8 cellular contexts compared by ENCODE assay signal in the genomic region with DNA sequence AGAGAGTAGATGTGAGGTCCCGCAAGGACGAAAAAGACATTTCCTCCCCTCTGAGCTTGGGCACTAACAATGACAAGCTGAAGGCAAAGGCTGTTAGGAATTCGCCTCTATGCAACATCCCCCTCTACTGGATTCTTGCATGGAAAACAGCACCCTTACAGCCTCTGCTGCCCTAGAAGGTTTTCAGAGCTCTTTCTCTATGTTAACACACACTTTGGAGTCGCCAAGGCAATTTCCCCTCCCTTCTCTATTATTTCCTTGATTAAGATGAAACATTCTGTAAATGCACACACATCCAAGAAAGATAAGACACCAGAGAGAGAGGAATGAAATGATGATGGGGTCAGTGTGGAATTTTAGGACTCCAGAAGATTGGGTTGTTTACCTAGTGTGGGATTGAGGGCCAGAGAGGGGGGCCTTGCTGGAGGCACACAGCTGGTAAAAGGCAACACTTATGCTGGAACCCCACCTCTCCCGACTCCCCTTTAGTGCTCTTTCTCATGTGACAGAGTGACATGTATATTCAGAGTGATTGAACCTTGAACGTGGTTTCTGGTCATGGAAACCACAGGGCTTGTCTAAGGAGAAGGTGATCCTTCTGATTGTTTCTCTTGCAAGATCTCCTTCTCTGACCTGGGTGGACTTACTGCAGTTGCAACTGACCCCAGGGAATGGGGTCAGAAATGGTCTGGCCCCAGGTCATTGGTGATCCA.
DNase-seq lines count a peak whose midpoint lies in the region; ATAC-seq and TF ChIP-seq lines count a peak whose summit lies in the region.

No MANE protein-coding gene starts in this region.

- H3K9me3 Mint-ChIP-seq in activated T-helper 2 cell treated with anti-CD3 and anti-CD28 coated beads, Interferon-gamma antibody, Interleukin-2, Interleukin-4, amounts not matched to agents 10 μg/mL and 5 μg/mL and 100 μg/mL, durations not matched to agents 14 hours and 24 hours and 36 hours, result no peaks in the 10 kb centered on the region

- no peaks in the 10 kb centered on the region for H3K27me3 ChIP-seq in A673 (replicated peaks; ENCODE audit: insufficient read depth, low read depth, low read length, poor library complexity)
- peaks cover 90% of the 10 kb centered on the region for H3K27me3 ChIP-seq in OCI-LY3 (ENCODE audit: low read depth, low read length)
- no peaks in the 10 kb centered on the region for H3K27me3 ChIP-seq in neural cell (ENCODE audit: insufficient read depth, low read depth, low read length)

- no peaks in the 10 kb centered on the region for H3K9me2 ChIP-seq in neural cell (ENCODE audit: insufficient read depth, low read length)

- H4K20me1 ChIP-seq in OCI-LY3 (ENCODE audit: insufficient read depth, low read length) (peaks cover 4% of the 10 kb centered on the region; the same call in 1 of the 2 replicates), neural cell (ENCODE audit: insufficient read depth) (no peaks in the 10 kb centered on the region)

- no peaks in the 10 kb centered on the region for H3K9me3 ChIP-seq in A673 (ENCODE audit: low read depth, low read length, poor library complexity, severe bottlenecking)
- H3K9me3 ChIP-seq in OCI-LY3 (ENCODE audit: insufficient read depth, low read length), result no peaks in the 10 kb centered on the region
- no peaks in the 10 kb centered on the region for H3K9me3 ChIP-seq in neural cell (ENCODE audit: low read length)

- H3K79me2 ChIP-seq in OCI-LY3 (ENCODE audit: low read length) (no peaks in the 10 kb centered on the region), neural cell (replicated peaks; ENCODE audit: insufficient read depth, low read length) (no peaks in the 10 kb centered on the region)

- POLR2A ChIA-PET in A673 (lab: Charles Lee; ENCODE audit: low non-redundant PET), result interaction anchor here (0.8 kb wide), 1 partner anchor 159 kb away, joined by 3 read pairs; no protein-coding TSS in a partner anchor

- peak overlapping the region; percentile 94 for H3K27ac Mint-ChIP-seq in activated T-helper 2 cell treated with anti-CD3 and anti-CD28 coated beads, Interferon-gamma antibody, Interleukin-2, Interleukin-4, amounts not matched to agents 10 μg/mL and 5 μg/mL and 100 μg/mL, durations not matched to agents 14 hours and 24 hours and 36 hours

- H3K9ac ChIP-seq in OCI-LY3 (ENCODE audit: low read length), result 0 out of 2 replicates have a peak overlapping the region, but pooled peaks have one; percentile 4
- no peak overlapping the region for H3K9ac ChIP-seq in neural cell (ENCODE audit: low read length)

- H3K4me2 ChIP-seq in OCI-LY3 (ENCODE audit: low read length) (peak overlapping the region; percentile 59), neural cell (ENCODE audit: low read length) (no peak overlapping the region)

- H3K4me1 Mint-ChIP-seq in activated T-helper 2 cell treated with anti-CD3 and anti-CD28 coated beads, Interferon-gamma antibody, Interleukin-2, Interleukin-4, amounts not matched to agents 10 μg/mL and 5 μg/mL and 100 μg/mL, durations not matched to agents 14 hours and 24 hours and 36 hours (ENCODE audit: low read depth), result peaks cover 78% of the 10 kb centered on the region

- H3K4me3 ChIP-seq in A673 (ENCODE audit: low read depth, low read length, poor library complexity, severe bottlenecking) (no peak overlapping the region), OCI-LY3 (ENCODE audit: low read length) (peak overlapping the region; percentile 44), fibroblast of pulmonary artery (replicated peaks; ENCODE audit: low read depth, low read length) (no peak overlapping the region), neural cell (ENCODE audit: low read length) (no peak overlapping the region)

- no peak for ATAC-seq in GM21825 (IDR thresholded peaks at IDR 0.05; ENCODE audit: unreplicated experiment)

- H3K27me3 Mint-ChIP-seq in activated T-helper 2 cell treated with anti-CD3 and anti-CD28 coated beads, Interferon-gamma antibody, Interleukin-2, Interleukin-4, amounts not matched to agents 10 μg/mL and 5 μg/mL and 100 μg/mL, durations not matched to agents 14 hours and 24 hours and 36 hours (ENCODE audit: low read depth), result no peaks in the 10 kb centered on the region

- DNase-seq in A673 (ENCODE audit: low spot score) (peak; percentile 87), GM10266 (ENCODE audit: extremely low spot score) (peak; percentile 51), HT1080 (ENCODE audit: low read depth) (peak; percentile 83), fibroblast of pulmonary artery (ENCODE audit: low read depth) (peak; percentile 93)
- peak; percentile 49 for DNase-seq in activated T-helper 2 cell treated with anti-CD3 and anti-CD28 coated beads, Interferon-gamma antibody, Interleukin-2, Interleukin-4, amounts not matched to agents 10 μg/mL and 5 μg/mL and 100 μg/mL, durations not matched to agents 14 hours and 24 hours and 36 hours (ENCODE audit: low spot score)

- H3K27ac ChIP-seq in A673 (ENCODE audit: low read depth, low read length, poor library complexity, severe bottlenecking) (no peak overlapping the region), OCI-LY3 (ENCODE audit: low read length) (no peak overlapping the region), neural cell (ENCODE audit: low read length) (no peak overlapping the region)

- H3K4me1 ChIP-seq in A673 (ENCODE audit: insufficient read depth, low read length, poor library complexity, severe bottlenecking) (peaks cover 5% of the 10 kb centered on the region), OCI-LY3 (ENCODE audit: low read length) (peaks cover 34% of the 10 kb centered on the region)

- TF ChIP-seq CTCF in A673 (conservative IDR thresholded peaks at IDR 0.05; ENCODE audit: low read depth, low read length) (peak; percentile 84), GM10266 (IDR thresholded peaks at IDR 0.05; ENCODE audit: control insufficient read depth, insufficient read depth, low read depth, missing control alignments) (peak; percentile 71), OCI-LY3 (IDR thresholded peaks at IDR 0.05; ENCODE audit: low read depth, low read length) (peak; percentile 90), fibroblast of pulmonary artery (IDR thresholded peaks at IDR 0.05; ENCODE audit: low read length, missing control alignments) (peak; percentile 94), neural cell (IDR thresholded peaks at IDR 0.05; ENCODE audit: poor library complexity, severe bottlenecking) (peak; percentile 93)

- peak; percentile 96 for TF ChIP-seq RAD21 in neural cell (conservative IDR thresholded peaks at IDR 0.05)

- H2AFZ ChIP-seq in OCI-LY3 (ENCODE audit: low read depth, low read length) (no peak overlapping the region), neural cell (ENCODE audit: low read depth, low read length) (no peak overlapping the region)

- H3F3A ChIP-seq in neural cell (ENCODE audit: insufficient read depth, low read length, poor library complexity, severe bottlenecking), result no peaks in the 10 kb centered on the region

- TF ChIP-seq EP300 in neural cell (conservative IDR thresholded peaks at IDR 0.05; ENCODE audit: poor library complexity, severe bottlenecking), result no peak

- CTCF ChIA-PET in A673 (lab: Charles Lee), result interaction anchor here (0.6 to 2.0 kb wide), 14 partner anchors 208 to 1239 kb away, joined by 3 to 25 read pairs (median 6); a partner anchor contains a TSS

- no peaks in the 10 kb centered on the region for H3K36me3 Mint-ChIP-seq in activated T-helper 2 cell treated with anti-CD3 and anti-CD28 coated beads, Interferon-gamma antibody, Interleukin-2, Interleukin-4, amounts not matched to agents 10 μg/mL and 5 μg/mL and 100 μg/mL, durations not matched to agents 14 hours and 24 hours and 36 hours (ENCODE audit: low read depth)

- no TSS peak for BruUV-seq in A673 (replicated peaks; lab: Mats Ljungman, UMichigan)

- intact Hi-C loops in A673 (cut with micrococcal nuclease; ENCODE audit: unreplicated experiment), result loop anchor here (1.0 to 10.0 kb wide), 4 partner anchors 293 to 1240 kb away; no protein-coding TSS in a partner anchor
- intact Hi-C loops in activated T-helper 2 cell treated with anti-CD3 and anti-CD28 coated beads, Interferon-gamma antibody, Interleukin-2, Interleukin-4, amounts not matched to agents 10 μg/mL and 5 μg/mL and 100 μg/mL, durations not matched to agents 14 hours and 24 hours and 36 hours (cut with micrococcal nuclease), result loop anchor here (1.0 to 10.0 kb wide), 18 partner anchors 22 to 1240 kb away; a partner anchor contains a TSS

- peak overlapping the region; percentile 28 for H3K4me3 Mint-ChIP-seq in activated T-helper 2 cell treated with anti-CD3 and anti-CD28 coated beads, Interferon-gamma antibody, Interleukin-2, Interleukin-4, amounts not matched to agents 10 μg/mL and 5 μg/mL and 100 μg/mL, durations not matched to agents 14 hours and 24 hours and 36 hours (ENCODE audit: low read depth)

- no peaks in the 10 kb centered on the region for H3K36me3 ChIP-seq in A673 (ENCODE audit: insufficient read depth, low read length, poor library complexity, severe bottlenecking)
- no peaks in the 10 kb centered on the region for H3K36me3 ChIP-seq in OCI-LY3 (replicated peaks; ENCODE audit: low read depth, low read length)
- no peaks in the 10 kb centered on the region for H3K36me3 ChIP-seq in neural cell (ENCODE audit: insufficient read depth, low read length)

TF ChIP-seq in neural cell, 6 proteins besides CTCF, POLR2A, EP300 and RAD21:
- peak; percentile 95 for TF ChIP-seq SMC3 (conservative IDR thresholded peaks at IDR 0.05; ENCODE audit: poor library complexity)
- TF ChIP-seq, protein P1, sequence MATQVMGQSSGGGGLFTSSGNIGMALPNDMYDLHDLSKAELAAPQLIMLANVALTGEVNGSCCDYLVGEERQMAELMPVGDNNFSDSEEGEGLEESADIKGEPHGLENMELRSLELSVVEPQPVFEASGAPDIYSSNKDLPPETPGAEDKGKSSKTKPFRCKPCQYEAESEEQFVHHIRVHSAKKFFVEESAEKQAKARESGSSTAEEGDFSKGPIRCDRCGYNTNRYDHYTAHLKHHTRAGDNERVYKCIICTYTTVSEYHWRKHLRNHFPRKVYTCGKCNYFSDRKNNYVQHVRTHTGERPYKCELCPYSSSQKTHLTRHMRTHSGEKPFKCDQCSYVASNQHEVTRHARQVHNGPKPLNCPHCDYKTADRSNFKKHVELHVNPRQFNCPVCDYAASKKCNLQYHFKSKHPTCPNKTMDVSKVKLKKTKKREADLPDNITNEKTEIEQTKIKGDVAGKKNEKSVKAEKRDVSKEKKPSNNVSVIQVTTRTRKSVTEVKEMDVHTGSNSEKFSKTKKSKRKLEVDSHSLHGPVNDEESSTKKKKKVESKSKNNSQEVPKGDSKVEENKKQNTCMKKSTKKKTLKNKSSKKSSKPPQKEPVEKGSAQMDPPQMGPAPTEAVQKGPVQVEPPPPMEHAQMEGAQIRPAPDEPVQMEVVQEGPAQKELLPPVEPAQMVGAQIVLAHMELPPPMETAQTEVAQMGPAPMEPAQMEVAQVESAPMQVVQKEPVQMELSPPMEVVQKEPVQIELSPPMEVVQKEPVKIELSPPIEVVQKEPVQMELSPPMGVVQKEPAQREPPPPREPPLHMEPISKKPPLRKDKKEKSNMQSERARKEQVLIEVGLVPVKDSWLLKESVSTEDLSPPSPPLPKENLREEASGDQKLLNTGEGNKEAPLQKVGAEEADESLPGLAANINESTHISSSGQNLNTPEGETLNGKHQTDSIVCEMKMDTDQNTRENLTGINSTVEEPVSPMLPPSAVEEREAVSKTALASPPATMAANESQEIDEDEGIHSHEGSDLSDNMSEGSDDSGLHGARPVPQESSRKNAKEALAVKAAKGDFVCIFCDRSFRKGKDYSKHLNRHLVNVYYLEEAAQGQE (IDR thresholded peaks at IDR 0.05; ENCODE audit: borderline replicate concordance), result no peak
